In genomic region chr19:13260883-13261653, GRCh38 we compare ENCODE assay signal across 1 cellular context.
TF ChIP-seq lines count a peak whose summit lies in the region.

No MANE protein-coding gene starts in this region.

TF ChIP-seq in GM12878, 131 proteins besides CTCF, POLR2A, EP300 and RAD21 (continued from another document and continues in another):
- TF ChIP-seq E2F4 (IDR thresholded peaks at IDR 0.05; ENCODE audit: low read depth, low read length), result no peak
- peak; percentile 89 to 90 for TF ChIP-seq BHLHE40 (IDR thresholded peaks at IDR 0.05; ENCODE audit: borderline replicate concordance in 1 of 2, low read depth in 2 of 2, low read length in 1 of 2)
- TF ChIP-seq KAT2A (conservative IDR thresholded peaks at IDR 0.05; ENCODE audit: control insufficient read depth, low read depth, low read length), result no peak
- TF ChIP-seq ATF7 (IDR thresholded peaks at IDR 0.05; ENCODE audit: low read depth), result peak; percentile 79
- no peak for TF ChIP-seq REST (IDR thresholded peaks at IDR 0.05; ENCODE audit: low read depth, low read length)
- TF ChIP-seq MYB (IDR thresholded peaks at IDR 0.05; ENCODE audit: borderline replicate concordance, low read depth, low read length), result no peak
- peak; percentile 89 for TF ChIP-seq RAD51 (IDR thresholded peaks at IDR 0.05)
- no peak for TF ChIP-seq STAT1 (conservative IDR thresholded peaks at IDR 0.05)
- TF ChIP-seq MTA3 (IDR thresholded peaks at IDR 0.05; ENCODE audit: borderline replicate concordance, low read length), result peak; percentile 63; the same call in 1 of the 2 replicates
- peak; percentile 69; the same call in 1 of the 2 replicates for TF ChIP-seq FOXM1 (IDR thresholded peaks at IDR 0.05; ENCODE audit: low read depth, low read length)
- peak; percentile 90; the same call in 2 of the 3 replicates for TF ChIP-seq POU2F2 (IDR thresholded peaks at IDR 0.05; ENCODE audit: borderline replicate concordance, low read depth, low read length)
- TF ChIP-seq NR2F1 (conservative IDR thresholded peaks at IDR 0.05), result peak; percentile 97
- peak; percentile 87 to 88 for TF ChIP-seq IKZF2 (IDR thresholded peaks at IDR 0.05)
- peak; percentile 89 for TF ChIP-seq DPF2 (IDR thresholded peaks at IDR 0.05)
- 0 out of 2 replicates have a peak, but pooled peaks have one; percentile 18 for TF ChIP-seq YY1 (IDR thresholded peaks at IDR 0.05; ENCODE audit: low read depth, low read length)
- TF ChIP-seq ZSCAN29 (IDR thresholded peaks at IDR 0.05), result 0 out of 2 replicates have a peak, but pooled peaks have one; percentile 62
- peak; percentile 95 for TF ChIP-seq MEF2A (IDR thresholded peaks at IDR 0.05; ENCODE audit: insufficient read depth, low read depth, low read length)
- no peak for TF ChIP-seq NBN (IDR thresholded peaks at IDR 0.05)
- no peak for TF ChIP-seq ZBTB33 (IDR thresholded peaks at IDR 0.05)
- TF ChIP-seq PBX3 (IDR thresholded peaks at IDR 0.05; ENCODE audit: insufficient replicate concordance, low read depth, low read length), result peak; percentile 41
- TF ChIP-seq RELB (IDR thresholded peaks at IDR 0.05; ENCODE audit: low read depth), result peak; percentile 69
- TF ChIP-seq TBL1XR1 (IDR thresholded peaks at IDR 0.05; ENCODE audit: low read depth, low read length), result peak; percentile 64
- TF ChIP-seq RUNX3 (IDR thresholded peaks at IDR 0.05; ENCODE audit: low read length), result peak; percentile 93
- TF ChIP-seq PKNOX1 (IDR thresholded peaks at IDR 0.05), result peak; percentile 81
- TF ChIP-seq MAX (IDR thresholded peaks at IDR 0.05; ENCODE audit: low read depth, low read length), result no peak
- TF ChIP-seq NFYA (IDR thresholded peaks at IDR 0.05; ENCODE audit: borderline replicate concordance, low read depth, low read length), result no peak
- TF ChIP-seq ZBTB4 (CRISPR knock-in tag; IDR thresholded peaks at IDR 0.05), result no peak
- TF ChIP-seq SRF (IDR thresholded peaks at IDR 0.05; ENCODE audit: low read depth in 2 of 2, low read length in 2 of 2), result 0 out of 4 replicates have a peak, but pooled peaks of 1 of the 2 experiments have one; percentile 28
- peak; percentile 85 for TF ChIP-seq MEF2B (IDR thresholded peaks at IDR 0.05; ENCODE audit: partially characterized antibody, poor library complexity, severe bottlenecking)
- TF ChIP-seq USF2 (IDR thresholded peaks at IDR 0.05; ENCODE audit: borderline replicate concordance, low read depth, low read length), result peak; percentile 47; the same call in 1 of the 2 replicates
- TF ChIP-seq ATF2 (IDR thresholded peaks at IDR 0.05; ENCODE audit: low read length), result peak; percentile 90
- TF ChIP-seq TCF7 (IDR thresholded peaks at IDR 0.05; ENCODE audit: borderline replicate concordance), result no peak
- no peak for TF ChIP-seq HDGF (IDR thresholded peaks at IDR 0.05)
- TF ChIP-seq MTA2 (IDR thresholded peaks at IDR 0.05; ENCODE audit: low read depth), result peak; percentile 79
- TF ChIP-seq MLLT1 (IDR thresholded peaks at IDR 0.05), result no peak
- TF ChIP-seq CREB1 (IDR thresholded peaks at IDR 0.05; ENCODE audit: low read depth), result 0 out of 2 replicates have a peak, but pooled peaks have one; percentile 45
- TF ChIP-seq WRNIP1 (IDR thresholded peaks at IDR 0.05; ENCODE audit: borderline replicate concordance, low read depth, low read length), result no peak
- no peak for TF ChIP-seq HDAC2 (IDR thresholded peaks at IDR 0.05)
- peak; percentile 14 for TF ChIP-seq USF1 (IDR thresholded peaks at IDR 0.05; ENCODE audit: borderline replicate concordance, extremely low read length, insufficient read depth, low read depth, low read length)
- TF ChIP-seq ZNF274 (IDR thresholded peaks at IDR 0.05; ENCODE audit: insufficient read depth, insufficient read length), result no peak
- peak; percentile 90 for TF ChIP-seq NFIC (IDR thresholded peaks at IDR 0.05; ENCODE audit: low read depth, low read length)
- TF ChIP-seq CREM (IDR thresholded peaks at IDR 0.05; ENCODE audit: low read depth), result peak; percentile 71
- TF ChIP-seq BCL11A (IDR thresholded peaks at IDR 0.05; ENCODE audit: low read depth, low read length), result peak; percentile 72
